ENCODE assay signal across 1 cellular context in the genomic region with DNA sequence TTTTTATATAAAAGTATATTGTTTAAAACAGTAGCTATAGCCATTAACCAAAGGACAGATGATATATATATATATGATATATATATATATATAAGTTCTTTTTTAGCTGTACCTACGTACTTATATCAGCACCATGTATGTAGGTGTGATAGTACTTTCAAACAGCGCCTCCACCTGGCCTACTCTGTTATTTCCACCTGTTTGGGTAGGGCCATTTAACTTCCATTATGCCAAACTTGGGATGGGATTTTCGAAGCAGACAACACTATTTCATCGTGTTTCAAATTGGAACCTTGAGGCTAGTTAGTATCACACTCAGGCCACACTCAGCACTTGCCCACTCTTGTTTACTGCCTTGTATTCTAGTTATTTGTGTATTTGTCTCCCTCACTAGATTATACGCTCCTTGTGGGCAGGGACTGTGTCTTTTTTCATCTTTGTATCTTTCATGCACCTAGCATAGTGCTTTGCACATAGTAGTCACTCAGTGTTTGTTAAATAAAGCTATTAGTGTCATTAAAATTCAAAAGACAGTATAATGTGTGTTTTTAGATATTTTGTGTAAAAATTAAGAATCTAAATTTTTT.
A peak's percentile ranks its signal among the peaks of the same experiment; 100 is the strongest.
TF ChIP-seq lines count a peak whose summit lies in the region.

No MANE protein-coding gene starts in this region.

TF ChIP-seq in HepG2, 621 proteins besides CTCF, POLR2A, EP300 and RAD21:
- TF ChIP-seq SYNCRIP (IDR thresholded peaks at IDR 0.05; ENCODE audit: insufficient read depth, low read depth, low read length) (no peak), MTF2 (CRISPR knock-in tag; IDR thresholded peaks at IDR 0.05; ENCODE audit: borderline replicate concordance) (no peak), SMC3 (IDR thresholded peaks at IDR 0.05; ENCODE audit: low read length) (peak; percentile 26; the same call in 1 of the 2 replicates), STAG1 (CRISPR knock-in tag; IDR thresholded peaks at IDR 0.05) (0 out of 2 replicates have a peak, but pooled peaks have one; percentile 35), EHMT2 (IDR thresholded peaks at IDR 0.05; ENCODE audit: borderline replicate concordance, low read depth, low read length) (0 out of 2 replicates have a peak, but pooled peaks have one; percentile 30)
